15 cellular contexts compared by ENCODE assay signal in the genomic region with DNA sequence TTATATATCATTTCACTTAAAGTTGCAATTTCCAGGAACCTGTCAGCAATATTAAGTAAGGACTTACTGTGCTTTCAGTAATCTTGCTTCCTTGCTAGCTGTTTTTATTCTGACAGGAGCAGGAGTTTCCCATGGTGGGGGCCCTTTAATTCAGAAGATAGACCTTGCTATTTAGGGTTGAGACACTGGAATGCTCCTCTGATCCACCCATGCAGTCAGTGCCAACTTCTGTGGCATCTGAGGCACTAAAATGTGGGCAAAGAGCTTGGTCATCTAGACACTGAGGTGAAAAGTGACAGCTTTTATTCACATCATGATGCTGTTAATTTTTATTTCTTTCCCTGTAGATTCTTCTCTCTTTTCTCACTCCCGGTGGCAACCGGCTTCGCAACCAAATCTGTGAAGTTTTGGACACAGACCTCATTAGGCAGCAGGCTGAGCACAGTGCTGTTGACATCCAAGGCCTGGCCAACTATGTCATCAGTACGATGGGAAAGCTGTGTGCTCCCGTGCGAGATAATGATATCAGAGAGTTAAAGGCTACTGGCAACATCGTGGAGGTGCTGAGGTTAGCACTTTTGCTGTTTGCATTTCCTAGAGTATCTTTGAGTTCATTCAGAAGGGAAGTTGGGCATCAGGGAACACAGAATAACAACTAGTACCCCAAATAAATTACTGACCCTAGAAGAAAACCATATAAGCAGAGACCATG. TPM values are rescaled to one million over a fixed set of nuclear protein-coding genes. Genes with fewer than 3 reads are reported as not detected.
DNase-seq lines count a peak whose midpoint lies in the region; ATAC-seq lines count a peak whose summit lies in the region.
"Had no signal": no experiment of that assay in that cellular context is flagged by ENCODE, and none has a peak within 500 bp of the region (broad histone marks: within the 10 kb centered on the region; RNA-seq: fewer than 3 reads in every experiment).

No MANE protein-coding gene starts in this region.

- no peaks in the 10 kb centered on the region for H3K27me3 ChIP-seq in subcutaneous abdominal adipose tissue (ENCODE audit: control insufficient read depth in 5 of 5, insufficient read depth in 4 of 5, low read length in 5 of 5)
- H3K27me3 ChIP-seq: MG63 had no signal

- H3K9me3 ChIP-seq in subcutaneous abdominal adipose tissue (ENCODE audit: control insufficient read depth in 5 of 5, low read length in 5 of 5): no peaks in the 10 kb centered on the region
- H3K9me3 ChIP-seq: MG63 had no signal

- H3K4me1 Mint-ChIP-seq in activated T-cell treated with anti-CD3 and anti-CD28 coated beads, Interleukin-2, amount 50 U/mL, for 24 hours (ENCODE audit: low read depth): peaks cover 2% of the 10 kb centered on the region
- H3K4me1 Mint-ChIP-seq in activated T-cell treated with anti-CD3 and anti-CD28 coated beads, Interleukin-2, amount 50 U/mL, for 4 hours (ENCODE audit: low read depth): peaks cover 3% of the 10 kb centered on the region
- H3K4me1 Mint-ChIP-seq: GM23338 had no signal

- H3K27ac ChIP-seq in subcutaneous abdominal adipose tissue (ENCODE audit: low read depth, low read length): peak overlapping the region; percentile 37

- peak overlapping the region; percentile 24 for H3K27ac Mint-ChIP-seq in activated T-cell treated with anti-CD3 and anti-CD28 coated beads, Interleukin-2, amount 50 U/mL, for 24 hours
- H3K27ac Mint-ChIP-seq: CD4-positive, alpha-beta T cell; GM23338 had no signal

- H3K36me3 ChIP-seq in subcutaneous abdominal adipose tissue (ENCODE audit: control insufficient read depth in 5 of 5, insufficient read depth in 5 of 5, low read length in 5 of 5): peaks cover 39 to 89% (median 75%) of the 10 kb centered on the region in 5 donors

- H3K9me3 Mint-ChIP-seq in activated T-cell treated with anti-CD3 and anti-CD28 coated beads, Interleukin-2, amount 50 U/mL, for 24 hours: no peaks in the 10 kb centered on the region
- no peaks in the 10 kb centered on the region for H3K9me3 Mint-ChIP-seq in activated T-cell treated with anti-CD3 and anti-CD28 coated beads, Interleukin-2, amount 50 U/mL, for 4 hours
- H3K9me3 Mint-ChIP-seq: CD4-positive, alpha-beta T cell; GM23338 had no signal

- H3K27me3 Mint-ChIP-seq in activated T-cell treated with anti-CD3 and anti-CD28 coated beads, Interleukin-2, amount 50 U/mL, for 24 hours: no peaks in the 10 kb centered on the region
- H3K27me3 Mint-ChIP-seq in activated T-cell treated with anti-CD3 and anti-CD28 coated beads, Interleukin-2, amount 50 U/mL, for 4 hours (ENCODE audit: low read depth): no peaks in the 10 kb centered on the region
- H3K27me3 Mint-ChIP-seq: CD4-positive, alpha-beta T cell had no signal

- no peak overlapping the region for H3K4me3 Mint-ChIP-seq in activated T-cell treated with anti-CD3 and anti-CD28 coated beads, Interleukin-2, amount 50 U/mL, for 24 hours
- no peak overlapping the region for H3K4me3 Mint-ChIP-seq in activated T-cell treated with anti-CD3 and anti-CD28 coated beads, Interleukin-2, amount 50 U/mL, for 4 hours
- H3K4me3 Mint-ChIP-seq: CD4-positive, alpha-beta T cell; GM23338 had no signal

- H3K4me3 ChIP-seq in subcutaneous abdominal adipose tissue (ENCODE audit: low read depth in 1 of 5, low read length in 5 of 5): no peak overlapping the region
- H3K4me3 ChIP-seq: GM23338, MG63 had no signal

- H3K4me1 ChIP-seq in subcutaneous abdominal adipose tissue (ENCODE audit: control insufficient read depth in 5 of 5, insufficient read depth in 5 of 5, low read length in 5 of 5): peaks cover 2 to 22% (median 13%) of the 10 kb centered on the region in 5 donors

- DNase-seq in activated T-cell treated with anti-CD3 and anti-CD28 coated beads, Interleukin-2, amount 50 U/mL, for 24 hours: no peak
- no peak for DNase-seq in activated T-cell treated with anti-CD3 and anti-CD28 coated beads, Interleukin-2, amount 50 U/mL, for 4 hours
- DNase-seq in cardiac septum (ENCODE audit: low spot score) (peak; percentile 76), left lobe of liver (ENCODE audit: low spot score) (no peak)
- DNase-seq: CD4-positive, alpha-beta T cell; DMS79 treated with DMSO at 0.1 percent for 48 hours; MG63; NCI-H1092 treated with DMSO at 0.1 percent for 48 hours; NCI-H187 treated with DMSO at 0.1 percent for 48 hours; NCI-H446 had no signal

- peaks cover 76% of the 10 kb centered on the region for H3K36me3 Mint-ChIP-seq in activated T-cell treated with anti-CD3 and anti-CD28 coated beads, Interleukin-2, amount 50 U/mL, for 24 hours (ENCODE audit: low read depth)
- H3K36me3 Mint-ChIP-seq in activated T-cell treated with anti-CD3 and anti-CD28 coated beads, Interleukin-2, amount 50 U/mL, for 4 hours (ENCODE audit: insufficient read depth): peaks cover 50% of the 10 kb centered on the region

- intact Hi-C loops in cardiac septum (cut with DNase I): no loop called here

- ATAC-seq in activated T-cell treated with anti-CD3 and anti-CD28 coated beads, Interleukin-2, amount 50 U/mL, for 4 hours: no peak
- ATAC-seq in left lobe of liver (peak; percentile 61), HG03378 (IDR thresholded peaks at IDR 0.05; ENCODE audit: unreplicated experiment) (no peak), esophagus mucosa (no peak), HG02763 (IDR thresholded peaks at IDR 0.05; ENCODE audit: unreplicated experiment) (no peak)
- ATAC-seq: GM23338 had no signal

- H3K9ac ChIP-seq in subcutaneous abdominal adipose tissue (ENCODE audit: low read length in 5 of 5): peak overlapping the region in 1 of 5 donors; percentile 4

RNA-seq across cellular contexts. Expression of gene TCP11L2, which starts 18.8 kb away (rescaled TPM):
- 1 to 10 TPM; 2.5 to 3.9 (median 2.6) TPM for total RNA-seq in activated T-cell treated with anti-CD3 and anti-CD28 coated beads, Interleukin-2, amount 50 U/mL, for 4 hours
- 61.2 TPM for total RNA-seq in cardiac septum
- total RNA-seq in left lobe of liver: 8.9 TPM
- total RNA-seq in esophagus mucosa: 35.3 TPM

RNA-seq across cellular contexts. Expression of gene POLR3B, which starts 36.3 kb away (rescaled TPM):
- total RNA-seq in activated T-cell treated with anti-CD3 and anti-CD28 coated beads, Interleukin-2, amount 50 U/mL, for 4 hours: 10 to 100 TPM; 17.8 to 18.8 (median 18.2) TPM
- 9.4 TPM for total RNA-seq in cardiac septum
- total RNA-seq in left lobe of liver: 7.9 TPM
- 9.4 TPM for total RNA-seq in esophagus mucosa
